28 cellular contexts compared by ENCODE assay signal in genomic region chr20:54688476-54688875, GRCh38.
"Had no signal": no experiment of that assay in that cellular context is flagged by ENCODE, and none has a peak within 500 bp of the region (broad histone marks: within the 10 kb centered on the region; RNA-seq: fewer than 3 reads in every experiment).

No MANE protein-coding gene starts in this region.

- H3K36me3 ChIP-seq: left lung, lower lobe of right lung, pancreas, prostate gland, thyroid gland, transverse colon, upper lobe of left lung, vagina had no signal

- DNase-seq: hippocampal formation; immature natural killer cell; kidney; left colon; left lung; lower lobe of right lung; mammary epithelial cell; mesenchymal stem cell; naive thymus-derived CD8-positive, alpha-beta T cell; nucleus accumbens; pancreas; posterior cingulate gyrus; retina; right cardiac atrium; stimulated activated CD4-positive, alpha-beta T cell treated with anti-CD3 and anti-CD28 coated beads, Interleukin-12 subunit alpha, Interleukin-12 subunit beta, amount 100 ng/mL, for 4 hours; stimulated activated CD4-positive, alpha-beta T cell treated with anti-CD3 and anti-CD28 coated beads, Interleukin-15, amount 100 ng/mL, for 24 hours; stimulated activated CD4-positive, alpha-beta T cell treated with anti-CD3 and anti-CD28 coated beads, Interleukin-2, amount 100 ng/mL, for 24 hours; stimulated activated CD4-positive, alpha-beta T cell treated with anti-CD3 and anti-CD28 coated beads, Interleukin-4, amount 100 ng/mL, for 1 hour; stimulated activated naive CD4-positive, alpha-beta T cell; substantia nigra; testis; thyroid gland; transverse colon; upper lobe of left lung had no signal

- H3K4me1 ChIP-seq: left lung, lower lobe of right lung, prostate gland, testis, thyroid gland, transverse colon, upper lobe of left lung, vagina had no signal

- H3K27me3 ChIP-seq: pancreas, testis, thyroid gland, transverse colon, upper lobe of left lung, vagina had no signal

- H3K27ac ChIP-seq: left lung, lower lobe of right lung, pancreas, prostate gland, skin epidermis, testis, thyroid gland, transverse colon, upper lobe of left lung, vagina had no signal

- ATAC-seq: left colon; left lung; lower lobe of right lung; naive thymus-derived CD8-positive, alpha-beta T cell; pancreas; right cardiac atrium; sciatic nerve had no signal

- H3K4me3 ChIP-seq: left lung, lower lobe of right lung, pancreas, prostate gland, skin epidermis, testis, thyroid gland, transverse colon, upper lobe of left lung, vagina had no signal
